9 cellular contexts compared by ENCODE assay signal in the genomic region with DNA sequence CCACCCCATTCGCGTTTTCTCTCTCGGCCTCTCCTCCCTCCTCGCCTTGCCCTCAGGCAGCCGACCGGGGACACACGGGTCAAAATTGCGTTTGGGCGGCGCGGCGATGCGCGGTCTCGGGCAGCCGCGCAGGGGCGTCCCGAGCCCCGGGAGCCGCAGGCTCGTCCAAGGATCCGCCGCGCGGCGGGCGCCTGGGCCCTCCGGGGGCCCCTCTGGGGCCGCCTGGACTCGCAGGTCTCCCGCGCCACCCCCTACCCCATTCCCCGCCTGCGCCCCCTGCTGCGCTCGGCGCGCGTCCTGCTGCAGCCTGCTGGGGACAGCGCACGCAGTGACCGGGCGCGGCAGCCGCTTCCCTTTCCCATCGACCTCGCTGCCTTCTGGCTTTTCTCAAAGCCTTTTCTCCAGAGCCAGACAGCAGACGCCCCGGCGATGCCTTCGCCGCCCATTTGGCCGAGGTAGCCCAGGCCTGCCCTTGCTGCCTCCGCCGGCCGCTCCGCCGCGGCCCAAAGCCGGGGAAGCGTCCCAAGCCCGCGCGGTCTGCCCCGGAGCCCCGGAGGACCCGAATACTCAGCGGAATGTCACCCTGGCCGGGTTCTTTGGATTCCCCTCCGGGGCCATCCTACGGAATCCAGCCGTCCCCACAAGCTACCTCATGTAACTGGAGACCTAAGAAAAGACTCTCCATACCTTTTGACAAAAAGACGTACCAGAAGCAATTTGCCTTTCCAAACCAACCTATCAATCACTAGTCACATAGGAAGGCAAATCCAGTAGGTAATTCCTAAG. TPM values are rescaled to one million over a fixed set of nuclear protein-coding genes. Genes with fewer than 3 reads are reported as not detected.
A peak's percentile ranks its signal among the peaks of the same experiment; 100 is the strongest.
DNase-seq lines count a peak whose midpoint lies in the region; ATAC-seq and TF ChIP-seq lines count a peak whose summit lies in the region.
"Had no signal": no experiment of that assay in that cellular context is flagged by ENCODE, and none has a peak within 500 bp of the region (broad histone marks: within the 10 kb centered on the region; RNA-seq: fewer than 3 reads in every experiment).

No MANE protein-coding gene starts in this region.

- H3K4me1 Mint-ChIP-seq in glutamatergic neuron (ENCODE audit: low read depth, unreplicated experiment): peaks cover 24% of the 10 kb centered on the region

- no peak overlapping the region for H3K27ac Mint-ChIP-seq in glutamatergic neuron (ENCODE audit: unreplicated experiment)

- H3K4me3 Mint-ChIP-seq in glutamatergic neuron (ENCODE audit: unreplicated experiment): peak overlapping the region; percentile 82

- DNase-seq in COLO668 (lab: John Stamatoyannopoulos, UW; ENCODE audit: unreplicated experiment): peak; percentile 77
- no peak for DNase-seq in SK-N-MC (ENCODE audit: low read depth, low spot score)
- DNase-seq in glutamatergic neuron: peak; percentile 82
- DNase-seq in NCI-H2196 (lab: John Stamatoyannopoulos, UW; ENCODE audit: unreplicated experiment): no peak
- no peak for DNase-seq in NCI-H2196 treated with DMSO at 0.1 percent for 48 hours (lab: John Stamatoyannopoulos, UW; ENCODE audit: unreplicated experiment)

- H3K4me3 ChIP-seq in SK-N-MC (peak overlapping the region; percentile 72), rectal smooth muscle tissue (ENCODE audit: low read length) (peak overlapping the region; percentile 2)

- no peak for ATAC-seq in HG03097 (IDR thresholded peaks at IDR 0.05; ENCODE audit: low FRiP score, unreplicated experiment)
- no peak for ATAC-seq in activated CD4-positive, CD25-positive, alpha-beta regulatory T cell treated with anti-CD3 and anti-CD28 coated beads, Interleukin-2, amount 50 U/mL, for 24 hours

- H3K36me3 ChIP-seq in SK-N-MC (ENCODE audit: insufficient read depth, low read length): no peaks in the 10 kb centered on the region
- no peaks in the 10 kb centered on the region for H3K36me3 ChIP-seq in rectal smooth muscle tissue (ENCODE audit: control insufficient read depth, insufficient read depth, low read length)

- H3K9me3 ChIP-seq in SK-N-MC (ENCODE audit: low read depth, low read length): no peaks in the 10 kb centered on the region

- peaks cover 2% of the 10 kb centered on the region for H3K27me3 ChIP-seq in rectal smooth muscle tissue (ENCODE audit: control insufficient read depth, insufficient read depth, low read length)

- no peaks in the 10 kb centered on the region for H3K36me3 Mint-ChIP-seq in glutamatergic neuron (ENCODE audit: unreplicated experiment)

- H3K27me3 Mint-ChIP-seq in glutamatergic neuron (ENCODE audit: unreplicated experiment): peaks cover 6% of the 10 kb centered on the region

- no peak overlapping the region for H3K27ac ChIP-seq in SK-N-MC
- H3K27ac ChIP-seq in rectal smooth muscle tissue (ENCODE audit: low read depth, low read length): no peak overlapping the region

- H3K9me3 Mint-ChIP-seq in glutamatergic neuron (ENCODE audit: unreplicated experiment): peaks cover 5% of the 10 kb centered on the region

- H3K4me1 ChIP-seq in rectal smooth muscle tissue (ENCODE audit: control insufficient read depth, insufficient read depth, low read length): no peaks in the 10 kb centered on the region

- H3K9ac ChIP-seq in SK-N-MC (ENCODE audit: insufficient read length): no peak overlapping the region
- no peak overlapping the region for H3K9ac ChIP-seq in rectal smooth muscle tissue (ENCODE audit: low read length)

- TF ChIP-seq CTCF in glutamatergic neuron (IDR thresholded peaks at IDR 0.05; ENCODE audit: partially characterized antibody, unreplicated experiment): no peak

RNA-seq across cellular contexts. Expression of a gene that starts 16.5 kb away (rescaled TPM):
- 1.8 TPM for total RNA-seq in glutamatergic neuron (ENCODE audit: unreplicated experiment)
- total RNA-seq: T-helper 2 cell treated with Interferon-gamma antibody and Interleukin-4, amounts not matched to agents 100 ng/mL and 5 ng/mL, for 36 hours had no signal

Comparison
In these comparisons a context has a peak if more than half of its experiments do, and no peak if none do; other contexts are left out.
1. DNase-seq: peak in COLO668 (single experiment) and glutamatergic neuron (single experiment); none in SK-N-MC (single experiment), NCI-H2196 (single experiment) and NCI-H2196 treated with DMSO at 0.1 percent for 48 hours (single experiment).